ENCODE assay signal across 22 cellular contexts in the genomic region with DNA sequence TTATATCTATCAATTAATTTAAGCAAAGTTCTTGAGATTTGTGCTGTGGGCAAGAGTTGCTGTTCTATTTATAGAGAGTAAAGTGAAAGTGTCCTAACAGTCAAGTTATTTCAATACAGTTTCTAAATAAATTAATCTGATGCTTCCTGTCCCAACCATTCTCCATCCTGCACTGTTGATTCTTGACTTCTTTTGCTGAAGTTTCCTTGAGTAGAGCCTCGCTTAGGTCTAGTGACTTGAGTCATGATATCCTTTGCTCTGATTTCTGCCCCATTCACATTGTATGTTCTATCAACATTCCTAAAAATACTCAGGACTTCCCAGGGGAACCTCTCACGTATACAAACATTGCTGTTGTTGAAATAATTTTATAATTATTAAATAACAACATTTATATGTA.
"Had no signal": no experiment of that assay in that cellular context is flagged by ENCODE, and none has a peak within 500 bp of the region (broad histone marks: within the 10 kb centered on the region; RNA-seq: fewer than 3 reads in every experiment).

No MANE protein-coding gene starts in this region.

- H3K36me3 ChIP-seq: gastroesophageal sphincter, heart left ventricle, left lung, right lobe of liver, suprapubic skin, transverse colon, upper lobe of right lung, uterus had no signal

- ATAC-seq: effector memory CD8-positive, alpha-beta T cell; foreskin keratinocyte; gastroesophageal sphincter; heart left ventricle; left cardiac atrium; left lung; natural killer cell; right lobe of liver; stimulated activated naive CD8-positive, alpha-beta T cell treated with anti-CD3 and anti-CD28 coated beads, Interleukin-15, amount 100 ng/mL, for 72 hours; upper lobe of right lung had no signal

- H3K4me1 ChIP-seq: foreskin keratinocyte, gastroesophageal sphincter, heart left ventricle, left lung, right lobe of liver, suprapubic skin, transverse colon, upper lobe of right lung, uterus had no signal

- H3K9ac ChIP-seq: parathyroid adenoma had no signal

- H3K79me2 ChIP-seq: parathyroid adenoma had no signal

- DNase-seq: effector memory CD8-positive, alpha-beta T cell; foreskin keratinocyte; heart left ventricle; hippocampal formation; left cardiac atrium; left lung; natural killer cell; right lobe of liver; small intestine; stimulated activated CD4-positive, alpha-beta T cell treated with anti-CD3 and anti-CD28 coated beads, Interleukin-12 subunit alpha, Interleukin-12 subunit beta, amount 100 ng/mL, for 4 hours; stimulated activated CD4-positive, alpha-beta T cell treated with anti-CD3 and anti-CD28 coated beads, Interleukin-1b, Interleukin-23, amount 100 ng/mL, for 48 hours; stimulated activated CD4-positive, alpha-beta T cell treated with anti-CD3 and anti-CD28 coated beads, Interleukin-4, amount 100 ng/mL, for 1 hour; stimulated activated CD8-positive, alpha-beta memory T cell treated with anti-CD3 and anti-CD28 coated beads, Interleukin-4, amount 100 ng/mL, for 48 hours; stimulated activated naive CD4-positive, alpha-beta T cell; stimulated activated naive CD8-positive, alpha-beta T cell treated with anti-CD3 and anti-CD28 coated beads, Interleukin-15, amount 100 ng/mL, for 72 hours; transverse colon; upper lobe of right lung; uterus had no signal

- H3K27ac ChIP-seq: coronary artery, foreskin keratinocyte, gastroesophageal sphincter, heart left ventricle, left lung, parathyroid adenoma, right lobe of liver, suprapubic skin, transverse colon, upper lobe of right lung, uterus had no signal

- H3K4me3 ChIP-seq: coronary artery, gastroesophageal sphincter, heart left ventricle, left lung, right lobe of liver, suprapubic skin, transverse colon, upper lobe of right lung, uterus had no signal

- H3K27me3 ChIP-seq: foreskin keratinocyte, gastroesophageal sphincter, heart left ventricle, left lung, right lobe of liver, suprapubic skin, transverse colon, upper lobe of right lung, uterus had no signal

- H3K9me3 ChIP-seq: gastroesophageal sphincter, heart left ventricle, left lung, right lobe of liver, suprapubic skin, transverse colon, upper lobe of right lung, uterus had no signal
